In genomic region chr2:64649626-64650025, GRCh38 we compare ENCODE assay signal across 8 cellular contexts. TPM values are rescaled to one million over a fixed set of nuclear protein-coding genes. Genes with fewer than 3 reads are reported as not detected.
DNase-seq lines count a peak whose midpoint lies in the region; ATAC-seq, FAIRE-seq and TF ChIP-seq lines count a peak whose summit lies in the region.

No MANE protein-coding gene starts in this region.

- H3K14ac ChIP-seq in mesenchymal stem cell (ENCODE audit: low read length in 2 of 2): no peak overlapping the region

- peaks cover 66% of the 10 kb centered on the region for H3K4me1 Mint-ChIP-seq in activated CD8-positive, alpha-beta memory T cell treated with anti-CD3 and anti-CD28 coated beads, Interleukin-2, amount 10 ng/mL, durations not matched to agents 7 days and 5 days
- H3K4me1 Mint-ChIP-seq in astrocyte (ENCODE audit: low read depth, unreplicated experiment): peaks cover 49% of the 10 kb centered on the region

- H3K27me3 ChIP-seq in astrocyte (ENCODE audit: insufficient read depth, low read length): no peaks in the 10 kb centered on the region
- no peaks in the 10 kb centered on the region for H3K27me3 ChIP-seq in mesenchymal stem cell (ENCODE audit: control insufficient read depth in 1 of 2, insufficient read depth in 1 of 2, low read length in 2 of 2)
- H3K27me3 ChIP-seq in tibial nerve: no peaks in the 10 kb centered on the region

- no peak overlapping the region for H3K18ac ChIP-seq in mesenchymal stem cell (ENCODE audit: low read depth in 1 of 2, low read length in 2 of 2)

- H3K23ac ChIP-seq in mesenchymal stem cell (ENCODE audit: low read length in 2 of 2): no peak overlapping the region

- H3K27me3 Mint-ChIP-seq in activated CD8-positive, alpha-beta memory T cell treated with anti-CD3 and anti-CD28 coated beads, Interleukin-2, amount 10 ng/mL, durations not matched to agents 7 days and 5 days: no peaks in the 10 kb centered on the region
- H3K27me3 Mint-ChIP-seq in astrocyte (ENCODE audit: low read depth, unreplicated experiment): no peaks in the 10 kb centered on the region

- H2BK5ac ChIP-seq in mesenchymal stem cell (ENCODE audit: low read depth, low read length, poor library complexity, severe bottlenecking): no peak overlapping the region

- H3K27ac Mint-ChIP-seq in activated CD8-positive, alpha-beta memory T cell treated with anti-CD3 and anti-CD28 coated beads, Interleukin-2, amount 10 ng/mL, durations not matched to agents 7 days and 5 days: peak overlapping the region; percentile 8
- peak overlapping the region; percentile 69 for H3K27ac Mint-ChIP-seq in astrocyte (ENCODE audit: unreplicated experiment)

- H3K9me3 ChIP-seq in astrocyte (ENCODE audit: insufficient read depth, low read depth, low read length) (no peaks in the 10 kb centered on the region), mesenchymal stem cell (ENCODE audit: control insufficient read depth, low read length) (no peaks in the 10 kb centered on the region), tibial nerve (no peaks in the 10 kb centered on the region)

- peaks cover 59% of the 10 kb centered on the region for H4K20me1 ChIP-seq in astrocyte (ENCODE audit: insufficient read depth, low read length)

- no peak overlapping the region for H3K4me3 Mint-ChIP-seq in activated CD8-positive, alpha-beta memory T cell treated with anti-CD3 and anti-CD28 coated beads, Interleukin-2, amount 10 ng/mL, durations not matched to agents 7 days and 5 days
- H3K4me3 Mint-ChIP-seq in astrocyte (ENCODE audit: unreplicated experiment): peak overlapping the region; percentile 78

- no peaks in the 10 kb centered on the region for H3K79me1 ChIP-seq in mesenchymal stem cell (replicated peaks; ENCODE audit: low read length, poor library complexity, severe bottlenecking)

- no peak for FAIRE-seq in astrocyte (lab: Jason Lieb, UNC)

- H2BK12ac ChIP-seq in mesenchymal stem cell (ENCODE audit: low read length in 2 of 2): no peak overlapping the region

- TF ChIP-seq EP300 in tibial nerve (IDR thresholded peaks at IDR 0.05): no peak

- WGBS in mesenchymal stem cell: 57% methylated on average over 5 of the region's 5 CpGs
- 36 to 43% methylated on average over 5 of the region's 5 CpGs for WGBS in tibial nerve, 2 donors

- no peak overlapping the region for H3K4ac ChIP-seq in mesenchymal stem cell (ENCODE audit: low read depth in 1 of 2, low read length in 2 of 2)

- H3K9ac ChIP-seq in astrocyte (ENCODE audit: low read length): no peak overlapping the region
- peak overlapping the region; percentile 95 for H3K9ac ChIP-seq in mesenchymal stem cell (ENCODE audit: low read length)

- H3K36me3 ChIP-seq in astrocyte (ENCODE audit: insufficient read depth, low read length) (no peaks in the 10 kb centered on the region), mesenchymal stem cell (ENCODE audit: control insufficient read depth in 1 of 2, insufficient read depth in 2 of 2, low read depth in 1 of 2, low read length in 2 of 2) (no peaks in the 10 kb centered on the region), tibial nerve (no peaks in the 10 kb centered on the region)

- peaks cover 35% of the 10 kb centered on the region for H3K4me1 ChIP-seq in astrocyte (ENCODE audit: insufficient read depth, low read length)
- peaks cover 12% of the 10 kb centered on the region for H3K4me1 ChIP-seq in mesenchymal stem cell (ENCODE audit: control insufficient read depth, insufficient read depth, low read depth, low read length)
- peaks cover 0 to 70% (median 39%) of the 10 kb centered on the region in 4 donors for H3K4me1 ChIP-seq in tibial nerve

- H2AK5ac ChIP-seq in mesenchymal stem cell (ENCODE audit: low read length, severe bottlenecking): no peak overlapping the region

- no peak overlapping the region for H2AFZ ChIP-seq in astrocyte (ENCODE audit: low read depth, low read length)
- no peak overlapping the region for H2AFZ ChIP-seq in mesenchymal stem cell (ENCODE audit: low read depth, low read length)

- H3K27ac ChIP-seq in astrocyte (ENCODE audit: low read depth, low read length) (no peak overlapping the region), mesenchymal stem cell (ENCODE audit: low read length, poor library complexity, severe bottlenecking) (no peak overlapping the region), tibial nerve (peak overlapping the region in 3 of 4 donors; percentile 21 to 100 (median 74))

- no peaks in the 10 kb centered on the region for H3K9me3 Mint-ChIP-seq in activated CD8-positive, alpha-beta memory T cell treated with anti-CD3 and anti-CD28 coated beads, Interleukin-2, amount 10 ng/mL, durations not matched to agents 7 days and 5 days (ENCODE audit: low read depth)
- no peaks in the 10 kb centered on the region for H3K9me3 Mint-ChIP-seq in astrocyte (ENCODE audit: unreplicated experiment)

- H3K4me3 ChIP-seq in astrocyte (ENCODE audit: insufficient read depth, low read depth, low read length): no peak overlapping the region
- H3K4me3 ChIP-seq in mesenchymal stem cell (ENCODE audit: insufficient read depth in 1 of 2, low read depth in 1 of 2, low read length in 2 of 2): peak overlapping the region in 1 of 2 experiments; percentile 89
- H3K4me3 ChIP-seq in tibial nerve: no peak overlapping the region

- H4K91ac ChIP-seq in mesenchymal stem cell (ENCODE audit: low read length): no peak overlapping the region

- CTCF ChIA-PET in activated CD8-positive, alpha-beta memory T cell treated with anti-CD3 and anti-CD28 coated beads, Interleukin-2, amount 10 ng/mL, durations not matched to agents 7 days and 5 days (lab: Charles Lee): interaction anchor here (0.7 to 5.6 kb wide), 14 partner anchors 9 to 319 kb away, joined by 3 to 52 read pairs (median 4); no protein-coding TSS in a partner anchor

- peaks cover 1% of the 10 kb centered on the region for H3K36me3 Mint-ChIP-seq in activated CD8-positive, alpha-beta memory T cell treated with anti-CD3 and anti-CD28 coated beads, Interleukin-2, amount 10 ng/mL, durations not matched to agents 7 days and 5 days
- H3K36me3 Mint-ChIP-seq in astrocyte (ENCODE audit: low read depth, unreplicated experiment): peaks cover 1% of the 10 kb centered on the region

- H2BK15ac ChIP-seq in mesenchymal stem cell (ENCODE audit: low read depth, poor library complexity, severe bottlenecking): no peak overlapping the region

- no peak overlapping the region for H2BK120ac ChIP-seq in mesenchymal stem cell (ENCODE audit: low read depth, low read length)

- no peak for TF ChIP-seq CTCF in astrocyte (IDR thresholded peaks at IDR 0.05; ENCODE audit: insufficient read depth, low read depth, low read length)
- TF ChIP-seq CTCF in tibial nerve (IDR thresholded peaks at IDR 0.05): no peak

- TF ChIP-seq POLR2A in tibial nerve (IDR thresholded peaks at IDR 0.05): no peak

- H3K79me2 ChIP-seq in astrocyte (ENCODE audit: insufficient read depth, low read length): peaks cover 85% of the 10 kb centered on the region

- H3K4me2 ChIP-seq in astrocyte (ENCODE audit: low read length) (peak overlapping the region; percentile 39), mesenchymal stem cell (ENCODE audit: low read length, poor library complexity, severe bottlenecking) (peak overlapping the region; percentile 0)

- no peak for DNase-seq in activated CD8-positive, alpha-beta memory T cell treated with anti-CD3 and anti-CD28 coated beads, Interleukin-2, amount 10 ng/mL, durations not matched to agents 7 days and 5 days
- DNase-seq in activated CD8-positive, alpha-beta memory T cell treated with anti-CD3 and anti-CD28 coated beads, Interleukin-2, amount 50 U/mL, for 48 hours: no peak
- no peak for DNase-seq in astrocyte (ENCODE audit: low read depth)
- DNase-seq in mesenchymal stem cell: no peak
- DNase-seq in tibial nerve (ENCODE audit: low spot score in 2 of 2): no peak

- no peak for ATAC-seq in activated CD8-positive, alpha-beta memory T cell treated with anti-CD3 and anti-CD28 coated beads, Interleukin-2, amount 10 ng/mL, durations not matched to agents 7 days and 5 days
- no peak for ATAC-seq in HG03571 (IDR thresholded peaks at IDR 0.05; ENCODE audit: unreplicated experiment)
- no peak for ATAC-seq in GM19328 (IDR thresholded peaks at IDR 0.05; ENCODE audit: unreplicated experiment)
- no peak for ATAC-seq in HG02678 (IDR thresholded peaks at IDR 0.05; ENCODE audit: unreplicated experiment)

- H4K8ac ChIP-seq in mesenchymal stem cell (ENCODE audit: low read length): no peak overlapping the region

RNA-seq across cellular contexts. Expression of gene SERTAD2, which starts 4.1 kb away (rescaled TPM):
- total RNA-seq in activated CD8-positive, alpha-beta memory T cell treated with anti-CD3 and anti-CD28 coated beads, Interleukin-2, amount 10 ng/mL, durations not matched to agents 7 days and 5 days: 10 to 100 TPM; 24.3 to 53.7 TPM
- total RNA-seq in astrocyte (39.9 and 42.2 TPM in 2 replicates), tibial nerve (10 to 100 TPM; 15.9 to 18.8 (median 17.4) TPM)
- 18.5 TPM for polyA plus RNA-seq in mesenchymal stem cell (2013, experiment 1 of 2)
- polyA plus RNA-seq in mesenchymal stem cell (2013, experiment 2 of 2): 16.0 TPM

Comparison
In these comparisons a context has a peak if more than half of its experiments do, and no peak if none do; other contexts are left out.
1. H3K27ac ChIP-seq: peak in tibial nerve (3 of 4); none in astrocyte (single experiment) and mesenchymal stem cell (single experiment).